In genomic region chr15:22253676-22254408, GRCh38 we compare ENCODE assay signal across 10 cellular contexts.
DNase-seq lines count a peak whose midpoint lies in the region; ATAC-seq and TF ChIP-seq lines count a peak whose summit lies in the region.
"Had no signal": no experiment of that assay in that cellular context is flagged by ENCODE, and none has a peak within 500 bp of the region (broad histone marks: within the 10 kb centered on the region; RNA-seq: fewer than 3 reads in every experiment).

No MANE protein-coding gene starts in this region.

- no peaks in the 10 kb centered on the region for H3K36me3 ChIP-seq in mucosa of descending colon (ENCODE audit: low read depth)

- intact Hi-C loops in mucosa of descending colon (cut with DNase I, micrococcal nuclease), result no loop called here

- H3K4me1 ChIP-seq in mucosa of descending colon (ENCODE audit: low read depth), result no peaks in the 10 kb centered on the region

- peak; percentile 71 for ATAC-seq in GM18520 (IDR thresholded peaks at IDR 0.05; ENCODE audit: unreplicated experiment)
- ATAC-seq in GM21528 (IDR thresholded peaks at IDR 0.05; ENCODE audit: low FRiP score, unreplicated experiment), result peak; percentile 64
- peak; percentile 59 for ATAC-seq in HG03280 (IDR thresholded peaks at IDR 0.05; ENCODE audit: unreplicated experiment)
- peak; percentile 12 for ATAC-seq in mucosa of descending colon
- ATAC-seq in GM19452 (IDR thresholded peaks at IDR 0.05; ENCODE audit: unreplicated experiment), result no peak

- no peak for DNase-seq in mucosa of descending colon
- no peak for DNase-seq in OCI-M1 (lab: John Stamatoyannopoulos, UW)
- DNase-seq in NCI-H1048 (lab: John Stamatoyannopoulos, UW), result no peak
- DNase-seq in NCI-H1694 (lab: John Stamatoyannopoulos, UW), result no peak
- DNase-seq: activated CD4-positive, alpha-beta T cell treated with anti-CD3 and anti-CD28 coated beads, Interleukin-2, amount 50 U/mL, for 4 hours; nucleus accumbens had no signal

- peaks cover 77% of the 10 kb centered on the region for H3K9me3 ChIP-seq in mucosa of descending colon

- no peak for TF ChIP-seq CTCF in mucosa of descending colon (IDR thresholded peaks at IDR 0.05)

- H3K4me3 ChIP-seq in mucosa of descending colon, result no peak overlapping the region
